ENCODE assay signal across 2 cellular contexts in genomic region chr16:69859105-69859969, GRCh38.
TF ChIP-seq lines count a peak whose summit lies in the region.

No MANE protein-coding gene starts in this region.

TF ChIP-seq in HEK293, 187 proteins besides CTCF, POLR2A, EP300 and RAD21 (continued from another document):
- TF ChIP-seq SP3 (tag by site-specific recombination; IDR thresholded peaks at IDR 0.05) (no peak), ZNF10 (tag by site-specific recombination; IDR thresholded peaks at IDR 0.05) (no peak), ZNF529 (tag by site-specific recombination; IDR thresholded peaks at IDR 0.05; ENCODE audit: insufficient replicate concordance) (no peak)
TF ChIP-seq in HEK293: peak in this region for 2.

TF ChIP-seq in HepG2, 621 proteins besides CTCF, POLR2A, EP300 and RAD21 (continued from another document and continues in another):
- TF ChIP-seq ARID4A (CRISPR knock-in tag; IDR thresholded peaks at IDR 0.05; ENCODE audit: borderline replicate concordance) (peak; percentile 55; the same call in 1 of the 2 replicates), SMAD3 (CRISPR knock-in tag; IDR thresholded peaks at IDR 0.05) (no peak), KAT8 (CRISPR knock-in tag; IDR thresholded peaks at IDR 0.05) (peak; percentile 61; the same call in 1 of the 2 replicates), NFKB2 (CRISPR knock-in tag; IDR thresholded peaks at IDR 0.05; ENCODE audit: borderline replicate concordance) (peak; percentile 62; the same call in 1 of the 2 replicates), MIER3 (CRISPR knock-in tag; IDR thresholded peaks at IDR 0.05; ENCODE audit: borderline replicate concordance) (peak; percentile 30; the same call in 1 of the 2 replicates), MATR3 (CRISPR knock-in tag; IDR thresholded peaks at IDR 0.05) (no peak), HMG20A (CRISPR knock-in tag; IDR thresholded peaks at IDR 0.05; ENCODE audit: borderline replicate concordance) (peak; percentile 69; the same call in 1 of the 2 replicates), JARID2 (CRISPR knock-in tag; IDR thresholded peaks at IDR 0.05; ENCODE audit: insufficient replicate concordance) (no peak), STAT5B (CRISPR knock-in tag; IDR thresholded peaks at IDR 0.05) (no peak), SP5 (CRISPR knock-in tag; IDR thresholded peaks at IDR 0.05; ENCODE audit: borderline replicate concordance, low read depth) (no peak), ZBTB3 (CRISPR knock-in tag; IDR thresholded peaks at IDR 0.05; ENCODE audit: borderline replicate concordance, low read depth) (no peak), SALL2 (CRISPR knock-in tag; IDR thresholded peaks at IDR 0.05) (no peak), ZNF567 (CRISPR knock-in tag; IDR thresholded peaks at IDR 0.05; ENCODE audit: borderline replicate concordance) (no peak), KLF12 (CRISPR knock-in tag; IDR thresholded peaks at IDR 0.05; ENCODE audit: borderline replicate concordance) (0 out of 2 replicates have a peak, but pooled peaks have one; percentile 5), IKZF1 (IDR thresholded peaks at IDR 0.05) (no peak), ZNF280D (CRISPR knock-in tag; IDR thresholded peaks at IDR 0.05) (peak; percentile 73; the same call in 1 of the 2 replicates), RELA (CRISPR knock-in tag; IDR thresholded peaks at IDR 0.05) (no peak), PTBP1 (IDR thresholded peaks at IDR 0.05; ENCODE audit: low read depth, low read length, poor library complexity, severe bottlenecking) (no peak), ELF1 (CRISPR knock-in tag; IDR thresholded peaks at IDR 0.05) (no peak), ZNF670 (CRISPR knock-in tag; IDR thresholded peaks at IDR 0.05; ENCODE audit: borderline replicate concordance) (no peak; the same call in 1 of the 2 replicates), ZNF749 (CRISPR knock-in tag; IDR thresholded peaks at IDR 0.05; ENCODE audit: borderline replicate concordance) (no peak), ZNF644 (CRISPR knock-in tag; IDR thresholded peaks at IDR 0.05; ENCODE audit: low read depth) (no peak; the same call in 1 of the 2 replicates), HES4 (CRISPR knock-in tag; IDR thresholded peaks at IDR 0.05; ENCODE audit: borderline replicate concordance) (no peak), ZNF556 (CRISPR knock-in tag; IDR thresholded peaks at IDR 0.05; ENCODE audit: borderline replicate concordance) (0 out of 2 replicates have a peak, but pooled peaks have one; percentile 80), ZNF496 (CRISPR knock-in tag; IDR thresholded peaks at IDR 0.05; ENCODE audit: insufficient replicate concordance) (no peak), KDM5A (IDR thresholded peaks at IDR 0.05; ENCODE audit: borderline replicate concordance, low read length) (no peak), PRDM15 (CRISPR knock-in tag; IDR thresholded peaks at IDR 0.05) (no peak), RCOR2 (CRISPR knock-in tag; IDR thresholded peaks at IDR 0.05) (peak; percentile 90), ZFP82 (CRISPR knock-in tag; IDR thresholded peaks at IDR 0.05; ENCODE audit: borderline replicate concordance) (no peak; the same call in 1 of the 2 replicates), HDAC2 (CRISPR knock-in tag; IDR thresholded peaks at IDR 0.05) (peak; percentile 93), THAP11 (CRISPR knock-in tag; IDR thresholded peaks at IDR 0.05) (peak; percentile 33; the same call in 1 of the 2 replicates), ZMAT5 (CRISPR knock-in tag; IDR thresholded peaks at IDR 0.05; ENCODE audit: borderline replicate concordance, low read depth) (no peak)
- TF ChIP-seq, protein P1, sequence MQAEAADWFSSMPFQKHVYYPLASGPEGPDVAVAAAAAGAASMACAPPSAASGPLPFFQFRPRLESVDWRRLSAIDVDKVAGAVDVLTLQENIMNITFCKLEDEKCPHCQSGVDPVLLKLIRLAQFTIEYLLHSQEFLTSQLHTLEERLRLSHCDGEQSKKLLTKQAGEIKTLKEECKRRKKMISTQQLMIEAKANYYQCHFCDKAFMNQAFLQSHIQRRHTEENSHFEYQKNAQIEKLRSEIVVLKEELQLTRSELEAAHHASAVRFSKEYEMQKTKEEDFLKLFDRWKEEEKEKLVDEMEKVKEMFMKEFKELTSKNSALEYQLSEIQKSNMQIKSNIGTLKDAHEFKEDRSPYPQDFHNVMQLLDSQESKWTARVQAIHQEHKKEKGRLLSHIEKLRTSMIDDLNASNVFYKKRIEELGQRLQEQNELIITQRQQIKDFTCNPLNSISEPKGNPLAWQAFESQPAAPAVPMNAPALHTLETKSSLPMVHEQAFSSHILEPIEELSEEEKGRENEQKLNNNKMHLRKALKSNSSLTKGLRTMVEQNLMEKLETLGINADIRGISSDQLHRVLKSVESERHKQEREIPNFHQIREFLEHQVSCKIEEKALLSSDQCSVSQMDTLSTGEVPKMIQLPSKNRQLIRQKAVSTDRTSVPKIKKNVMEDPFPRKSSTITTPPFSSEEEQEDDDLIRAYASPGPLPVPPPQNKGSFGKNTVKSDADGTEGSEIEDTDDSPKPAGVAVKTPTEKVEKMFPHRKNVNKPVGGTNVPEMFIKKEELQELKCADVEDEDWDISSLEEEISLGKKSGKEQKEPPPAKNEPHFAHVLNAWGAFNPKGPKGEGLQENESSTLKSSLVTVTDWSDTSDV (CRISPR knock-in tag; IDR thresholded peaks at IDR 0.05), result no peak
- TF ChIP-seq, protein P2, sequence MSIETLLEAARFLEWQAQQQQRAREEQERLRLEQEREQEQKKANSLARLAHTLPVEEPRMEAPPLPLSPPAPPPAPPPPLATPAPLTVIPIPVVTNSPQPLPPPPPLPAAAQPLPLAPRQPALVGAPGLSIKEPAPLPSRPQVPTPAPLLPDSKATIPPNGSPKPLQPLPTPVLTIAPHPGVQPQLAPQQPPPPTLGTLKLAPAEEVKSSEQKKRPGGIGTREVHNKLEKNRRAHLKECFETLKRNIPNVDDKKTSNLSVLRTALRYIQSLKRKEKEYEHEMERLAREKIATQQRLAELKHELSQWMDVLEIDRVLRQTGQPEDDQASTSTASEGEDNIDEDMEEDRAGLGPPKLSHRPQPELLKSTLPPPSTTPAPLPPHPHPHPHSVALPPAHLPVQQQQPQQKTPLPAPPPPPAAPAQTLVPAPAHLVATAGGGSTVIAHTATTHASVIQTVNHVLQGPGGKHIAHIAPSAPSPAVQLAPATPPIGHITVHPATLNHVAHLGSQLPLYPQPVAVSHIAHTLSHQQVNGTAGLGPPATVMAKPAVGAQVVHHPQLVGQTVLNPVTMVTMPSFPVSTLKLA (IDR thresholded peaks at IDR 0.05), result no peak
- TF ChIP-seq, protein P3, sequence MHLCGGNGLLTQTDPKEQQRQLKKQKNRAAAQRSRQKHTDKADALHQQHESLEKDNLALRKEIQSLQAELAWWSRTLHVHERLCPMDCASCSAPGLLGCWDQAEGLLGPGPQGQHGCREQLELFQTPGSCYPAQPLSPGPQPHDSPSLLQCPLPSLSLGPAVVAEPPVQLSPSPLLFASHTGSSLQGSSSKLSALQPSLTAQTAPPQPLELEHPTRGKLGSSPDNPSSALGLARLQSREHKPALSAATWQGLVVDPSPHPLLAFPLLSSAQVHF (CRISPR knock-in tag; IDR thresholded peaks at IDR 0.05), result no peak
- TF ChIP-seq, protein P4, sequence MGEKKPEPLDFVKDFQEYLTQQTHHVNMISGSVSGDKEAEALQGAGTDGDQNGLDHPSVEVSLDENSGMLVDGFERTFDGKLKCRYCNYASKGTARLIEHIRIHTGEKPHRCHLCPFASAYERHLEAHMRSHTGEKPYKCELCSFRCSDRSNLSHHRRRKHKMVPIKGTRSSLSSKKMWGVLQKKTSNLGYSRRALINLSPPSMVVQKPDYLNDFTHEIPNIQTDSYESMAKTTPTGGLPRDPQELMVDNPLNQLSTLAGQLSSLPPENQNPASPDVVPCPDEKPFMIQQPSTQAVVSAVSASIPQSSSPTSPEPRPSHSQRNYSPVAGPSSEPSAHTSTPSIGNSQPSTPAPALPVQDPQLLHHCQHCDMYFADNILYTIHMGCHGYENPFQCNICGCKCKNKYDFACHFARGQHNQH (CRISPR knock-in tag; IDR thresholded peaks at IDR 0.05), result peak; percentile 74; the same call in 1 of the 2 replicates
